ENCODE assay signal across 24 cellular contexts in genomic region chr3:111733856-111734255, GRCh38. TPM values are rescaled to one million over a fixed set of nuclear protein-coding genes. Genes with fewer than 3 reads are reported as not detected.
DNase-seq lines count a peak whose midpoint lies in the region; ATAC-seq, FAIRE-seq and TF ChIP-seq lines count a peak whose summit lies in the region.
"Had no signal": no experiment of that assay in that cellular context is flagged by ENCODE, and none has a peak within 500 bp of the region (broad histone marks: within the 10 kb centered on the region; RNA-seq: fewer than 3 reads in every experiment).

No MANE protein-coding gene starts in this region.

- no peak overlapping the region for H2AFZ ChIP-seq in HepG2 (ENCODE audit: low read length)

- TF ChIP-seq CTCF in epithelial cell of esophagus (IDR thresholded peaks at IDR 0.05; ENCODE audit: insufficient read depth, low read depth, low read length, missing control alignments) (no peak), HepG2 (CRISPR knock-in tag; IDR thresholded peaks at IDR 0.05) (no peak), BE2C (IDR thresholded peaks at IDR 0.05; ENCODE audit: low read depth, low read length) (no peak)

- no peak overlapping the region for H3K27ac Mint-ChIP-seq in naive thymus-derived CD8-positive, alpha-beta T cell
- H3K27ac Mint-ChIP-seq: natural killer cell; stimulated activated naive CD8-positive, alpha-beta T cell treated with anti-CD3 and anti-CD28 coated beads, Interleukin-15, Interleukin-2, amounts not matched to agents 100 ng/mL and 50 ng/mL, for 24 hours had no signal

- no peaks in the 10 kb centered on the region for H4K20me1 ChIP-seq in HepG2 (ENCODE audit: insufficient read depth, low read length)

- POLR2A ChIA-PET in HepG2 (lab: Yijun Ruan, JAX): interaction anchor here (1.2 to 3.2 kb wide), 3 partner anchors 57 to 245 kb away, joined by 3 to 14 read pairs (median 10); partner anchors contain the start of gene ABHD10
- POLR2A ChIA-PET in naive thymus-derived CD8-positive, alpha-beta T cell (lab: Charles Lee): no interaction called here

- DNase-seq in DMS53 (lab: John Stamatoyannopoulos, UW) (peak; percentile 18), DMS53 treated with DMSO at 0.1 percent for 48 hours (lab: John Stamatoyannopoulos, UW; ENCODE audit: unreplicated experiment) (no peak), epithelial cell of esophagus (ENCODE audit: low read depth) (no peak), HepG2 (ENCODE audit: low spot score) (no peak), urothelium cell line (ENCODE audit: low spot score) (no peak), BE2C (no peak), 8988T (no peak)
- no peak for DNase-seq in naive thymus-derived CD8-positive, alpha-beta T cell
- DNase-seq: activated naive CD4-positive, alpha-beta T cell treated with anti-CD3 and anti-CD28 coated beads, Interleukin-2, amount 50 U/mL, for 16 hours; activated T-cell treated with anti-CD3 and anti-CD28 coated beads, Interleukin-2, amount 50 U/mL, for 48 hours; COR-L47; hippocampal formation; natural killer cell; NCI-H1105; NCI-H510A; posterior cingulate gyrus; RPMI8226; stimulated activated CD4-positive, alpha-beta T cell treated with anti-CD3 and anti-CD28 coated beads, Interleukin-4, amount 100 ng/mL, for 24 hours; transverse colon had no signal

- H3K27ac ChIP-seq in HepG2 (ENCODE audit: extremely low read length, insufficient read depth, low read length): peak overlapping the region; percentile 70
- H3K27ac ChIP-seq: skin epidermis, transverse colon had no signal

- 22% methylated on average over 1 of the region's 1 CpG for WGBS in HepG2 (ENCODE audit: low lambda C conversion rate)

- FAIRE-seq in HepG2 (lab: Jason Lieb, UNC): no peak
- FAIRE-seq in urothelium cell line (lab: Jason Lieb, UNC): peak; percentile 71
- FAIRE-seq: colon had no signal

- TF ChIP-seq EP300 in HepG2 (IDR thresholded peaks at IDR 0.05; ENCODE audit: low read depth in 2 of 2, low read length in 2 of 2): no peak
- TF ChIP-seq EP300 in HepG2 (CRISPR knock-in tag; IDR thresholded peaks at IDR 0.05; ENCODE audit: borderline replicate concordance): no peak

- ATAC-seq in HepG2: peak; percentile 9; the same call in 2 of the 3 replicates
- ATAC-seq in naive thymus-derived CD8-positive, alpha-beta T cell: no peak
- ATAC-seq: activated CD4-positive, CD25-positive, alpha-beta regulatory T cell treated with anti-CD3 and anti-CD28 coated beads, Interleukin-2, amount 50 U/mL, for 24 hours; natural killer cell had no signal

- H3K9me3 Mint-ChIP-seq in naive thymus-derived CD8-positive, alpha-beta T cell: peaks cover 0 to 6% (median 4%) of the 10 kb centered on the region in 9 donors
- H3K9me3 Mint-ChIP-seq: natural killer cell; stimulated activated naive CD8-positive, alpha-beta T cell treated with anti-CD3 and anti-CD28 coated beads, Interleukin-15, Interleukin-2, amounts not matched to agents 100 ng/mL and 50 ng/mL, for 24 hours had no signal

- H3K4me3 ChIP-seq in epithelial cell of esophagus (ENCODE audit: low read length): peak overlapping the region; percentile 61
- H3K4me3 ChIP-seq in HepG2 (replicated peaks in 1 of 3; ENCODE audit: insufficient read depth in 1 of 3, low read depth in 2 of 3, low read length in 3 of 3): peak overlapping the region; percentile 65 to 79 (median 69); a peak in 5 of 6 replicates
- H3K4me3 ChIP-seq in BE2C (ENCODE audit: low read depth, low read length): no peak overlapping the region
- H3K4me3 ChIP-seq: HAP-1, skin epidermis had no signal

- H3K36me3 ChIP-seq in HepG2 (replicated peaks in 1 of 2; ENCODE audit: control insufficient read depth in 1 of 2, insufficient read depth in 2 of 2, low read length in 2 of 2): no peaks in the 10 kb centered on the region
- H3K36me3 ChIP-seq in BE2C: no peaks in the 10 kb centered on the region
- H3K36me3 ChIP-seq: HAP-1, transverse colon had no signal

- H3K4me1 ChIP-seq in HepG2 (ENCODE audit: insufficient read depth, low read length) (peaks cover 83% of the 10 kb centered on the region), BE2C (no peaks in the 10 kb centered on the region)

- H3K4me1 Mint-ChIP-seq in naive thymus-derived CD8-positive, alpha-beta T cell: peaks cover 0 to 4% (median 0%) of the 10 kb centered on the region in 4 donors

- peaks cover 6 to 21% (median 16%) of the 10 kb centered on the region in 3 donors for H3K36me3 Mint-ChIP-seq in naive thymus-derived CD8-positive, alpha-beta T cell
- H3K36me3 Mint-ChIP-seq: natural killer cell had no signal

- no peaks in the 10 kb centered on the region for H3K27me3 ChIP-seq in HepG2 (ENCODE audit: control insufficient read depth in 1 of 2, insufficient read depth in 2 of 2, low read length in 2 of 2)
- H3K27me3 ChIP-seq in BE2C: 0 out of 2 replicates have a peak, but pooled peaks cover 3% of the 10 kb centered on the region
- H3K27me3 ChIP-seq: transverse colon had no signal

- H3K4me3 Mint-ChIP-seq in naive thymus-derived CD8-positive, alpha-beta T cell: no peak overlapping the region
- H3K4me3 Mint-ChIP-seq: natural killer cell; stimulated activated naive CD8-positive, alpha-beta T cell treated with anti-CD3 and anti-CD28 coated beads, Interleukin-15, Interleukin-2, amounts not matched to agents 100 ng/mL and 50 ng/mL, for 24 hours had no signal

- H3K79me2 ChIP-seq in HepG2 (ENCODE audit: insufficient read depth, low read length): peaks cover 45% of the 10 kb centered on the region

- H3K9me3 ChIP-seq in HepG2 (ENCODE audit: low read length): no peaks in the 10 kb centered on the region
- no peaks in the 10 kb centered on the region for H3K9me3 ChIP-seq in BE2C
- H3K9me3 ChIP-seq: HAP-1, transverse colon had no signal

- no peak for TF ChIP-seq RAD21 in HepG2 (CRISPR knock-in tag; IDR thresholded peaks at IDR 0.05)

- H3K27me3 Mint-ChIP-seq in naive thymus-derived CD8-positive, alpha-beta T cell: no peaks in the 10 kb centered on the region
- H3K27me3 Mint-ChIP-seq: stimulated activated naive CD8-positive, alpha-beta T cell treated with anti-CD3 and anti-CD28 coated beads, Interleukin-15, Interleukin-2, amounts not matched to agents 100 ng/mL and 50 ng/mL, for 24 hours had no signal

- H3K4me2 ChIP-seq in HepG2 (ENCODE audit: low read depth, low read length): peak overlapping the region; percentile 91

- intact Hi-C loops in HepG2 (cut with micrococcal nuclease; ENCODE audit: unreplicated experiment): loop anchor here (2.0 to 5.0 kb wide), 2 partner anchors 75 to 128 kb away; no protein-coding TSS in a partner anchor

- in situ Hi-C loops in HepG2 (cut with HindIII; ENCODE audit: extremely low pct_ligation_motif_present, low pct_unique_long_range_greater_than_20kb): no loop called here

- no TSS peak for BruUV-seq in HepG2 (replicated peaks; lab: Mats Ljungman, UMichigan)

- H3K9ac ChIP-seq in HepG2 (ENCODE audit: insufficient read depth, low read depth, low read length): peak overlapping the region; percentile 73

- TF ChIP-seq POLR2A in HepG2 (IDR thresholded peaks at IDR 0.05; ENCODE audit: insufficient read depth in 1 of 2, low read depth in 2 of 2, low read length in 2 of 2): no peak

- CTCF ChIA-PET in HepG2 (lab: Yijun Ruan, JAX; ENCODE audit: low intra/inter-chr PET ratio, low total read pairs): no interaction called here

TF ChIP-seq in HepG2, 621 proteins besides CTCF, POLR2A, EP300 and RAD21 (continues in another document):
- no peak for TF ChIP-seq NFE2L2 (IDR thresholded peaks at IDR 0.05; ENCODE audit: low read length)
- TF ChIP-seq ATF5 (CRISPR knock-in tag; IDR thresholded peaks at IDR 0.05; ENCODE audit: low read depth): no peak
- TF ChIP-seq CHCHD3 (CRISPR knock-in tag; IDR thresholded peaks at IDR 0.05): no peak
- TF ChIP-seq ZNF879 (CRISPR knock-in tag; IDR thresholded peaks at IDR 0.05): no peak
- TF ChIP-seq ZNF414 (CRISPR knock-in tag; IDR thresholded peaks at IDR 0.05): no peak

RNA-seq across cellular contexts. Expression of gene PLCXD2, which starts 59.4 kb away (rescaled TPM):
- total RNA-seq in HepG2 (2016; rRNA removed; fragmentation: Illumina TruSeq; extraction: Trizol): 23.5 and 29.1 TPM in 2 replicates
- total RNA-seq in HepG2 (2016; cell fraction: cytosol; rRNA removed; fragmentation: Illumina TruSeq; extraction: Trizol; ENCODE audit: low read depth): 9.1 and 11.9 TPM in 2 replicates
- 21.6 and 24.6 TPM in 2 replicates for total RNA-seq in HepG2 (2016; cell fraction: insoluble cytoplasmic fraction; rRNA removed; fragmentation: Illumina TruSeq; extraction: Trizol)
- total RNA-seq in HepG2 (2016; cell fraction: membrane; rRNA removed; fragmentation: Illumina TruSeq; extraction: Trizol): 18.7 and 18.8 TPM in 2 replicates
- 27.0 and 27.2 TPM in 2 replicates for total RNA-seq in HepG2 (2016; cell fraction: nucleus; rRNA removed; fragmentation: Illumina TruSeq; extraction: Trizol)
- polyA plus RNA-seq in HepG2 (2011; rRNA removed): 4.7 and 4.8 TPM in 2 replicates
- polyA plus RNA-seq in HepG2 (2011; cell fraction: cytosol; rRNA removed): 4.7 and 6.8 TPM in 2 replicates
- polyA plus RNA-seq in HepG2 (2011; cell fraction: nucleus; rRNA removed): 2.9 and 3.5 TPM in 2 replicates
- polyA plus RNA-seq in HepG2 (2012): 7.1 and 11.5 TPM in 2 replicates
- polyA plus RNA-seq in HepG2 (2016; cell fraction: cytosol; fragmentation: Illumina TruSeq; extraction: Trizol; ENCODE audit: low read depth): 9.5 and 11.8 TPM in 2 replicates
- 17.7 and 19.9 TPM in 2 replicates for polyA plus RNA-seq in HepG2 (2016; cell fraction: insoluble cytoplasmic fraction; fragmentation: Illumina TruSeq; extraction: Trizol; ENCODE audit: low read depth)
- polyA plus RNA-seq in HepG2 (2016; cell fraction: membrane; fragmentation: Illumina TruSeq; extraction: Trizol; ENCODE audit: low read depth): 14.0 and 14.3 TPM in 2 replicates
- polyA plus RNA-seq in HepG2 (2016; cell fraction: nucleus; fragmentation: Illumina TruSeq; extraction: Trizol; ENCODE audit: insufficient read depth, low read depth): 8.6 and 9.9 TPM in 2 replicates
- 3.4 and 6.0 TPM in 2 replicates for polyA minus RNA-seq in HepG2 (2011; rRNA and poly(A)+ RNA removed; ENCODE audit: low replicate concordance)
- 0.49 and 2.7 TPM in 2 replicates for polyA minus RNA-seq in HepG2 (2011; cell fraction: cytosol; rRNA and poly(A)+ RNA removed)
- 62.8 and 86.4 TPM in 2 replicates for polyA minus RNA-seq in HepG2 (2011; cell fraction: nucleus; rRNA and poly(A)+ RNA removed)
- polyA plus RNA-seq in BE2C (2012; ENCODE audit: insufficient read depth, insufficient read length, low read depth): 0.29 TPM
- 10 to 100 TPM; 11.6 to 12.3 TPM for total RNA-seq in naive thymus-derived CD8-positive, alpha-beta T cell
- polyA plus RNA-seq in naive thymus-derived CD8-positive, alpha-beta T cell: 1 to 10 TPM; 2.3 to 2.5 (median 2.4) TPM
